Comparison of ENCODE assay signal across 3 cellular contexts in the genomic region with DNA sequence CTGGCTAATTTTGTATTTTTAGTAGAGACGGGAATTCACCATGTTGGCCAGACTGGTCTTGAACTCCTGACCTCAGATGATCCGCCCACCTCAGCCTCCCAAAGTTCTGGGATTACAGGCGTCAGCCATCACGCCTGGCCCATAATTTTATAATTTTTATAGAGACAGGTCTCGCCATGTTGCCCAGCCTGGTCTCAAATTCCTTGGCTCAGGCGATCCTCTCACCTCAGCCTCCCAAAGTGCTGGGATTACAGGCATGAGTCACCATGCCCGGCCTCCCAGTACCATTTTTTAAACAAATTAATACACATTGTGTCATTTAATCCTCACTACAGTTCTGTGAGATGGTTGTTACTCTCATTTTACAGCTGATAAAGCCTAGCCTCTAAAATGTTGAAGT.
TF ChIP-seq lines count a peak whose summit lies in the region.
"Not testable (repeated sequence)": the region's sequence is repeated elsewhere in the genome, so short reads cannot be mapped to it uniquely, and the experiment has no call there.

No MANE protein-coding gene starts in this region.

TF ChIP-seq in HEK293, 187 proteins besides CTCF, POLR2A, EP300 and RAD21 (continues in another document):
- TF ChIP-seq ZNF629 (tag by site-specific recombination; IDR thresholded peaks at IDR 0.05) (peak; percentile 82), ZNF664 (tag by site-specific recombination; IDR thresholded peaks at IDR 0.05) (peak; percentile 99), ZBTB7A (tag by site-specific recombination; IDR thresholded peaks at IDR 0.05; ENCODE audit: low read depth) (peak; percentile 14; the same call in 1 of the 2 replicates), ZEB2 (tag by site-specific recombination; IDR thresholded peaks at IDR 0.05) (peak; percentile 88), GFI1B (tag by site-specific recombination; IDR thresholded peaks at IDR 0.05) (0 out of 2 replicates have a peak, but pooled peaks have one; percentile 12), ZNF366 (tag by site-specific recombination; conservative IDR thresholded peaks at IDR 0.05) (peak; percentile 72), MZF1 (tag by site-specific recombination; IDR thresholded peaks at IDR 0.05; ENCODE audit: borderline replicate concordance) (peak; percentile 65), SETDB1 (IDR thresholded peaks at IDR 0.05; ENCODE audit: insufficient read length, low read length) (peak; percentile 68), ZNF335 (tag by site-specific recombination; conservative IDR thresholded peaks at IDR 0.05) (peak; percentile 79), IKZF3 (tag by site-specific recombination; IDR thresholded peaks at IDR 0.05) (peak; percentile 83), ZNF600 (tag by site-specific recombination; IDR thresholded peaks at IDR 0.05) (0 out of 2 replicates have a peak, but pooled peaks have one; percentile 57), ZBTB17 (tag by site-specific recombination; IDR thresholded peaks at IDR 0.05) (peak; percentile 84)
- TF ChIP-seq, protein P1, sequence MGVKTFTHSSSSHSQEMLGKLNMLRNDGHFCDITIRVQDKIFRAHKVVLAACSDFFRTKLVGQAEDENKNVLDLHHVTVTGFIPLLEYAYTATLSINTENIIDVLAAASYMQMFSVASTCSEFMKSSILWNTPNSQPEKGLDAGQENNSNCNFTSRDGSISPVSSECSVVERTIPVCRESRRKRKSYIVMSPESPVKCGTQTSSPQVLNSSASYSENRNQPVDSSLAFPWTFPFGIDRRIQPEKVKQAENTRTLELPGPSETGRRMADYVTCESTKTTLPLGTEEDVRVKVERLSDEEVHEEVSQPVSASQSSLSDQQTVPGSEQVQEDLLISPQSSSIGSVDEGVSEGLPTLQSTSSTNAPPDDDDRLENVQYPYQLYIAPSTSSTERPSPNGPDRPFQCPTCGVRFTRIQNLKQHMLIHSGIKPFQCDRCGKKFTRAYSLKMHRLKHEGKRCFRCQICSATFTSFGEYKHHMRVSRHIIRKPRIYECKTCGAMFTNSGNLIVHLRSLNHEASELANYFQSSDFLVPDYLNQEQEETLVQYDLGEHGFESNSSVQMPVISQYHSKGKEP (tag by site-specific recombination; IDR thresholded peaks at IDR 0.05) = 0 out of 2 replicates have a peak, but pooled peaks have one; percentile 10
- TF ChIP-seq, protein P2, sequence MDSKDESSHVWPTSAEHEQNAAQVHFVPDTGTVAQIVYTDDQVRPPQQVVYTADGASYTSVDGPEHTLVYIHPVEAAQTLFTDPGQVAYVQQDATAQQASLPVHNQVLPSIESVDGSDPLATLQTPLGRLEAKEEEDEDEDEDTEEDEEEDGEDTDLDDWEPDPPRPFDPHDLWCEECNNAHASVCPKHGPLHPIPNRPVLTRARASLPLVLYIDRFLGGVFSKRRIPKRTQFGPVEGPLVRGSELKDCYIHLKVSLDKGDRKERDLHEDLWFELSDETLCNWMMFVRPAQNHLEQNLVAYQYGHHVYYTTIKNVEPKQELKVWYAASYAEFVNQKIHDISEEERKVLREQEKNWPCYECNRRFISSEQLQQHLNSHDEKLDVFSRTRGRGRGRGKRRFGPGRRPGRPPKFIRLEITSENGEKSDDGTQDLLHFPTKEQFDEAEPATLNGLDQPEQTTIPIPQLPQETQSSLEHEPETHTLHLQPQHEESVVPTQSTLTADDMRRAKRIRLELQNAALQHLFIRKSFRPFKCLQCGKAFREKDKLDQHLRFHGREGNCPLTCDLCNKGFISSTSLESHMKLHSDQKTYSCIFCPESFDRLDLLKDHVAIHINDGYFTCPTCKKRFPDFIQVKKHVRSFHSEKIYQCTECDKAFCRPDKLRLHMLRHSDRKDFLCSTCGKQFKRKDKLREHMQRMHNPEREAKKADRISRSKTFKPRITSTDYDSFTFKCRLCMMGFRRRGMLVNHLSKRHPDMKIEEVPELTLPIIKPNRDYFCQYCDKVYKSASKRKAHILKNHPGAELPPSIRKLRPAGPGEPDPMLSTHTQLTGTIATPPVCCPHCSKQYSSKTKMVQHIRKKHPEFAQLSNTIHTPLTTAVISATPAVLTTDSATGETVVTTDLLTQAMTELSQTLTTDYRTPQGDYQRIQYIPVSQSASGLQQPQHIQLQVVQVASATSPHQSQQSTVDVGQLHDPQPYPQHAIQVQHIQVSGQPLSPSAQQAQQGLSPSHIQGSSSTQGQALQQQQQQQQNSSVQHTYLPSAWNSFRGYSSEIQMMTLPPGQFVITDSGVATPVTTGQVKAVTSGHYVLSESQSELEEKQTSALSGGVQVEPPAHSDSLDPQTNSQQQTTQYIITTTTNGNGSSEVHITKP (tag by site-specific recombination; IDR thresholded peaks at IDR 0.05) = peak; percentile 64; the same call in 1 of the 2 replicates

TF ChIP-seq in SK-N-SH, 30 proteins besides CTCF, POLR2A, EP300 and RAD21:
- peak; percentile 4; the same call in 1 of the 2 replicates for TF ChIP-seq FOSL2 (IDR thresholded peaks at IDR 0.05; ENCODE audit: borderline replicate concordance, low read depth)

TF ChIP-seq in K562, 482 proteins besides CTCF, POLR2A, EP300 and RAD21:
- TF ChIP-seq, protein P3, sequence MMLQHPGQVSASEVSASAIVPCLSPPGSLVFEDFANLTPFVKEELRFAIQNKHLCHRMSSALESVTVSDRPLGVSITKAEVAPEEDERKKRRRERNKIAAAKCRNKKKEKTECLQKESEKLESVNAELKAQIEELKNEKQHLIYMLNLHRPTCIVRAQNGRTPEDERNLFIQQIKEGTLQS (IDR thresholded peaks at IDR 0.05) = peak; percentile 79
- TF ChIP-seq, protein P3 (CRISPR knock-in tag; conservative IDR thresholded peaks at IDR 0.05) = not testable (repeated sequence)
- TF ChIP-seq EGR1 (conservative IDR thresholded peaks at IDR 0.05) (peak; percentile 27; the same call in 1 of the 2 replicates), FOSL1 (tag; conservative IDR thresholded peaks at IDR 0.05) (peak; percentile 61), JUND (IDR thresholded peaks at IDR 0.05; ENCODE audit: borderline replicate concordance, low read depth, low read length) (peak; percentile 39; the same call in 1 of the 2 replicates), JUND (tag; IDR thresholded peaks at IDR 0.05; ENCODE audit: borderline replicate concordance, low read depth, low read length) (peak; percentile 43; the same call in 1 of the 3 replicates), DPF2 (IDR thresholded peaks at IDR 0.05) (0 out of 2 replicates have a peak, but pooled peaks have one; percentile 32), SMARCE1 (IDR thresholded peaks at IDR 0.05) (0 out of 2 replicates have a peak, but pooled peaks have one; percentile 35)
